In the genomic region with DNA sequence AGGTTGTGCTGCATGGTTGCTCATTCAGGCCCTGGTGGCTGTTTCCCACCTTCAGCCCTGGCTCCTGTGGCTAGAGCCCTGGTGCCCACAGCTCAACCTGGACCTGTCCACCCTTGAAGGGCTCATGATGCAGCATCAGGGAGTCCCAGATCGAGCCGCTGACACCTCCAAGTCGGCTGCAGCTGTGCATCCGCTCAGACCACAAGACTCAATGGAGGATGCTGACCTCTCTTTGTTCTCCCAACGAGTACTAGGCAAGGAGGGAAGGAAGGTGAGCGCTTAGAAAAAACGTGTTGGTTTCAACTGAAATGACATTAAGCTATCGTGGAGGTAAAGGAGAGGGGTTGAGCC, we compare ENCODE assay signal across 8 cellular contexts. TPM values are rescaled to one million over a fixed set of nuclear protein-coding genes. Genes with fewer than 3 reads are reported as not detected.
DNase-seq lines count a peak whose midpoint lies in the region; ATAC-seq, FAIRE-seq and TF ChIP-seq lines count a peak whose summit lies in the region.

No MANE protein-coding gene starts in this region.

- H3K4me1 Mint-ChIP-seq in activated naive CD4-positive, alpha-beta T cell treated with anti-CD3 and anti-CD28 coated beads, Interleukin-2, amount 50 U/mL, for 24 hours, result peaks cover 29% of the 10 kb centered on the region
- peaks cover 8% of the 10 kb centered on the region for H3K4me1 Mint-ChIP-seq in astrocyte (ENCODE audit: low read depth, unreplicated experiment)

- H3K4me3 Mint-ChIP-seq in activated naive CD4-positive, alpha-beta T cell treated with anti-CD3 and anti-CD28 coated beads, Interleukin-2, amount 50 U/mL, for 24 hours, result peak overlapping the region; percentile 94
- peak overlapping the region; percentile 88 for H3K4me3 Mint-ChIP-seq in astrocyte (ENCODE audit: unreplicated experiment)

- H2AFZ ChIP-seq in astrocyte (ENCODE audit: low read depth, low read length), result peak overlapping the region; percentile 98

- H3K27me3 Mint-ChIP-seq in activated naive CD4-positive, alpha-beta T cell treated with anti-CD3 and anti-CD28 coated beads, Interleukin-2, amount 50 U/mL, for 24 hours, result no peaks in the 10 kb centered on the region
- peaks cover 14% of the 10 kb centered on the region for H3K27me3 Mint-ChIP-seq in astrocyte (ENCODE audit: low read depth, unreplicated experiment)

- H3K9me3 Mint-ChIP-seq in activated naive CD4-positive, alpha-beta T cell treated with anti-CD3 and anti-CD28 coated beads, Interleukin-2, amount 50 U/mL, for 24 hours, result no peaks in the 10 kb centered on the region
- no peaks in the 10 kb centered on the region for H3K9me3 Mint-ChIP-seq in astrocyte (ENCODE audit: unreplicated experiment)

- FAIRE-seq in astrocyte (lab: Jason Lieb, UNC), result no peak

- no peak for DNase-seq in activated naive CD4-positive, alpha-beta T cell (lab: John Stamatoyannopoulos, UW)
- DNase-seq in astrocyte (ENCODE audit: low read depth) (no peak), lower lobe of right lung (no peak)
- no peak for DNase-seq in activated CD4-positive, alpha-beta T cell treated with anti-CD3 and anti-CD28 coated beads for 48 hours

- H3K27me3 ChIP-seq in astrocyte (ENCODE audit: insufficient read depth, low read length) (peaks cover 7% of the 10 kb centered on the region), lower lobe of right lung (ENCODE audit: low read depth) (no peaks in the 10 kb centered on the region)

- peak overlapping the region; percentile 97 for H3K4me2 ChIP-seq in astrocyte (ENCODE audit: low read length)

- no peak overlapping the region for H3K27ac ChIP-seq in astrocyte (ENCODE audit: low read depth, low read length)
- H3K27ac ChIP-seq in lower lobe of right lung, result peak overlapping the region; percentile 70
- no peak overlapping the region for H3K27ac ChIP-seq in urinary bladder (ENCODE audit: low read depth)

- H3K27ac Mint-ChIP-seq in activated naive CD4-positive, alpha-beta T cell treated with anti-CD3 and anti-CD28 coated beads, Interleukin-2, amount 50 U/mL, for 24 hours, result peak overlapping the region; percentile 93
- H3K27ac Mint-ChIP-seq in astrocyte (ENCODE audit: unreplicated experiment), result peak overlapping the region; percentile 21

- TF ChIP-seq CTCF in astrocyte (IDR thresholded peaks at IDR 0.05; ENCODE audit: insufficient read depth, low read depth, low read length) (no peak), lower lobe of right lung (IDR thresholded peaks at IDR 0.05) (no peak)

- H3K36me3 Mint-ChIP-seq in activated naive CD4-positive, alpha-beta T cell treated with anti-CD3 and anti-CD28 coated beads, Interleukin-2, amount 50 U/mL, for 24 hours, result no peaks in the 10 kb centered on the region
- no peaks in the 10 kb centered on the region for H3K36me3 Mint-ChIP-seq in astrocyte (ENCODE audit: low read depth, unreplicated experiment)

- H3K9ac ChIP-seq in astrocyte (ENCODE audit: low read length), result peak overlapping the region; percentile 64

- intact Hi-C loops in lower lobe of right lung (cut with DNase I), result no loop called here

- H3K36me3 ChIP-seq in astrocyte (ENCODE audit: insufficient read depth, low read length) (no peaks in the 10 kb centered on the region), lower lobe of right lung (no peaks in the 10 kb centered on the region), urinary bladder (ENCODE audit: insufficient read depth) (no peaks in the 10 kb centered on the region)

- WGBS in urinary bladder, result 29% methylated on average over 8 of the region's 8 CpGs

- peak overlapping the region; percentile 65 for H3K4me3 ChIP-seq in astrocyte (ENCODE audit: insufficient read depth, low read depth, low read length)
- peak overlapping the region; percentile 64 for H3K4me3 ChIP-seq in lower lobe of right lung
- H3K4me3 ChIP-seq in urinary bladder (ENCODE audit: low read depth, low read length), result peak overlapping the region; percentile 29

- no peaks in the 10 kb centered on the region for H4K20me1 ChIP-seq in astrocyte (ENCODE audit: insufficient read depth, low read length)

- H3K79me2 ChIP-seq in astrocyte (ENCODE audit: insufficient read depth, low read length), result no peaks in the 10 kb centered on the region

- ATAC-seq in HG03280 (IDR thresholded peaks at IDR 0.05; ENCODE audit: unreplicated experiment) (peak; percentile 19), lower lobe of right lung (peak in 1 of 2 donors; percentile 4), HG02623 (IDR thresholded peaks at IDR 0.05; ENCODE audit: unreplicated experiment) (no peak)

- H3K9me3 ChIP-seq in astrocyte (ENCODE audit: insufficient read depth, low read depth, low read length) (no peaks in the 10 kb centered on the region), lower lobe of right lung (no peaks in the 10 kb centered on the region)

- H3K4me1 ChIP-seq in astrocyte (ENCODE audit: insufficient read depth, low read length) (peaks cover 12% of the 10 kb centered on the region), lower lobe of right lung (peaks cover 28% of the 10 kb centered on the region), urinary bladder (ENCODE audit: insufficient read depth) (no peaks in the 10 kb centered on the region)

RNA-seq across cellular contexts. Expression of a gene that starts 9.5 kb away (rescaled TPM):
- 0.19 and 0.20 TPM in 2 replicates for total RNA-seq in astrocyte
- total RNA-seq in lower lobe of right lung, result 5.7 TPM
- total RNA-seq in urinary bladder, result not detected
- polyA plus RNA-seq in urinary bladder, result 0.11 TPM

RNA-seq across cellular contexts. Expression of a gene that starts 28.4 kb away (rescaled TPM):
- total RNA-seq in astrocyte (46.9 and 49.1 TPM in 2 replicates), lower lobe of right lung (41.2 TPM), urinary bladder (26.9 TPM)
- polyA plus RNA-seq in urinary bladder, result 77.9 TPM

RNA-seq across cellular contexts. Expression of a gene that starts 40.2 kb away (rescaled TPM):
- total RNA-seq in astrocyte (8.6 and 11.0 TPM in 2 replicates), lower lobe of right lung (16.6 TPM), urinary bladder (2.0 TPM)
- 36.6 TPM for polyA plus RNA-seq in urinary bladder

RNA-seq across cellular contexts. Expression of a gene that starts 41.7 kb away (rescaled TPM):
- total RNA-seq in astrocyte (145 and 155 TPM in 2 replicates), lower lobe of right lung (88.0 TPM), urinary bladder (64.7 TPM)
- 111 TPM for polyA plus RNA-seq in urinary bladder

RNA-seq across cellular contexts. Expression of a gene that starts 42.2 kb away (rescaled TPM):
- total RNA-seq in astrocyte, result 8.8 and 11.7 TPM in 2 replicates
- 5.3 TPM for total RNA-seq in lower lobe of right lung
- total RNA-seq in urinary bladder, result 38.4 TPM
- polyA plus RNA-seq in urinary bladder, result 276 TPM
